ENCODE assay signal across 19 cellular contexts in the genomic region with DNA sequence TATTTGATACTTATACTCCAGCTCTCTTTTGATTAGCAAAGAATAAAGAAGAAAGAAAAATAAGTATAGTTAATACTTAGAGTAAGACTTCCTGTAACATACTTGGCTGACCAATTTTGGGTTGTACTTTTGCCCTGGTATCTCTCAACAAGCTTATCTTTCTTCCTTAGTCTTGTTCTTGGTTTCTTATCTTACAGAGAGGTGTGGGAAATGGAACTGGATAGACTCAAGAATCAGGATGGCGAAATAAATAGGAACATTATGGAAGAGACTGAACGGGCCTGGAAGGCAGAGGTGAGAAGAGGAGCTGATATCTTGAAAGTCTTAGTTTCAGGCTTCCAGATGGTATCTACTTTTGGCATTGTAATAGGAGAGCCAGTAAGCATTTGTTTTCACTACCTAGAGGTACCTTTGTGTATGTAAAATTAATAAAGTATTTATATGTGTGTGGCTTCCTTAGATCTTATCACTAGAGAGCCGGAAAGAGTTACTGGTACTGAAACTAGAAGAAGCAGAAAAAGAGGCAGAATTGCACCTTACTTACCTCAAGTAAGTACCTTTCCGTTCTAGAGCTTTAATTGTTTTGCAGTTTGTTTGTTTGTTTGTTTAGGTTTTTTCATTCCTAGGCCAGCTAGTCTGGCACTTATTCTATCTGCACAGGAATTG. TPM values are rescaled to one million over a fixed set of nuclear protein-coding genes. Genes with fewer than 3 reads are reported as not detected.
DNase-seq lines count a peak whose midpoint lies in the region; ATAC-seq and TF ChIP-seq lines count a peak whose summit lies in the region.
"Had no signal": no experiment of that assay in that cellular context is flagged by ENCODE, and none has a peak within 500 bp of the region (broad histone marks: within the 10 kb centered on the region; RNA-seq: fewer than 3 reads in every experiment).

No MANE protein-coding gene starts in this region.

- H3K36me3 ChIP-seq in RWPE2 (ENCODE audit: low read depth) (peaks cover 41% of the 10 kb centered on the region), smooth muscle cell (ENCODE audit: low read depth) (no peaks in the 10 kb centered on the region)
- peaks cover 28% of the 10 kb centered on the region for H3K36me3 ChIP-seq in effector memory CD4-positive, alpha-beta T cell (ENCODE audit: control insufficient read depth, insufficient read depth, low read length)
- H3K36me3 ChIP-seq: breast epithelium, ovary had no signal

- no peak overlapping the region for H3K4me3 Mint-ChIP-seq in activated naive CD4-positive, alpha-beta T cell treated with anti-CD3 and anti-CD28 coated beads, Interleukin-2, amount 50 U/mL, for 24 hours

- H3K9ac ChIP-seq in smooth muscle cell (ENCODE audit: low read depth) = no peak overlapping the region

- H3K4me1 ChIP-seq in RWPE2 (ENCODE audit: insufficient read depth, poor library complexity, severe bottlenecking) (no peaks in the 10 kb centered on the region), smooth muscle cell (ENCODE audit: low read depth) (peaks cover 12% of the 10 kb centered on the region)
- H3K4me1 ChIP-seq in effector memory CD4-positive, alpha-beta T cell (ENCODE audit: control insufficient read depth, insufficient read depth, low read length, poor library complexity, severe bottlenecking) = peaks cover 30% of the 10 kb centered on the region
- H3K4me1 ChIP-seq: breast epithelium, testis had no signal

- peaks cover 18% of the 10 kb centered on the region for H3K36me3 Mint-ChIP-seq in activated naive CD4-positive, alpha-beta T cell treated with anti-CD3 and anti-CD28 coated beads, Interleukin-2, amount 50 U/mL, for 24 hours

- H3K27me3 ChIP-seq in RWPE2 (ENCODE audit: insufficient read depth, poor library complexity, severe bottlenecking) (no peaks in the 10 kb centered on the region), smooth muscle cell (ENCODE audit: low read depth) (no peaks in the 10 kb centered on the region)
- H3K27me3 ChIP-seq in effector memory CD4-positive, alpha-beta T cell (replicated peaks; ENCODE audit: control insufficient read depth, insufficient read depth, low read length, poor library complexity, severe bottlenecking) = no peaks in the 10 kb centered on the region
- H3K27me3 ChIP-seq: breast epithelium, ovary, testis had no signal

- no peak overlapping the region for H2AFZ ChIP-seq in smooth muscle cell (ENCODE audit: low read depth)

- H3K79me2 ChIP-seq in smooth muscle cell (ENCODE audit: low read depth) = no peaks in the 10 kb centered on the region

- WGBS in smooth muscle cell (ENCODE audit: low lambda C conversion rate) = 46% methylated on average over 4 of the region's 4 CpGs

- no peaks in the 10 kb centered on the region for H3K27me3 Mint-ChIP-seq in activated naive CD4-positive, alpha-beta T cell treated with anti-CD3 and anti-CD28 coated beads, Interleukin-2, amount 50 U/mL, for 24 hours

- no peak for DNase-seq in activated naive CD4-positive, alpha-beta T cell treated with anti-CD3 and anti-CD28 coated beads, Interleukin-2, amount 50 U/mL, for 16 hours
- DNase-seq in RWPE2 (ENCODE audit: low spot score) = no peak
- DNase-seq in effector memory CD4-positive, alpha-beta T cell = no peak
- DNase-seq in smooth muscle cell (lab: John Stamatoyannopoulos, UW; ENCODE audit: unreplicated experiment) = no peak
- DNase-seq in dermis blood vessel endothelial cell = no peak
- DNase-seq in AML-193 (lab: John Stamatoyannopoulos, UW) = no peak
- DNase-seq: activated gamma-delta T cell; effector CD4-positive, alpha-beta T cell; GOT3; NCI-H1436 treated with DMSO at 0.1 percent for 48 hours; ovary; stimulated activated CD4-positive, alpha-beta T cell treated with anti-CD3 and anti-CD28 coated beads, Interleukin-2, amount 100 ng/mL, for 48 hours; testis had no signal

- H3K9me3 ChIP-seq in RWPE2 (ENCODE audit: severe bottlenecking) (no peaks in the 10 kb centered on the region), smooth muscle cell (replicated peaks; ENCODE audit: low read depth) (no peaks in the 10 kb centered on the region)
- H3K9me3 ChIP-seq in effector memory CD4-positive, alpha-beta T cell (ENCODE audit: control insufficient read depth, low read length) = no peaks in the 10 kb centered on the region
- H3K9me3 ChIP-seq: breast epithelium, ovary, testis had no signal

- TF ChIP-seq CTCF in RWPE2 (IDR thresholded peaks at IDR 0.05; ENCODE audit: poor library complexity, severe bottlenecking) (no peak), smooth muscle cell (IDR thresholded peaks at IDR 0.05; ENCODE audit: borderline replicate concordance, insufficient read depth, poor library complexity, severe bottlenecking) (no peak)

- ATAC-seq in RWPE2 (ENCODE audit: low read depth) (no peak), GM18909 (IDR thresholded peaks at IDR 0.05; ENCODE audit: poor library complexity, unreplicated experiment) (no peak)
- ATAC-seq: GM12878, Right ventricle myocardium inferior, sciatic nerve had no signal

- H3K4me3 ChIP-seq in RWPE2 (ENCODE audit: severe bottlenecking) (no peak overlapping the region), smooth muscle cell (no peak overlapping the region)
- peak overlapping the region; percentile 48 for H3K4me3 ChIP-seq in effector memory CD4-positive, alpha-beta T cell (ENCODE audit: insufficient read depth, low read depth, low read length, poor library complexity, severe bottlenecking)
- H3K4me3 ChIP-seq: breast epithelium, GM12878, ovary, testis had no signal

- peaks cover 13% of the 10 kb centered on the region for H3K4me1 Mint-ChIP-seq in activated naive CD4-positive, alpha-beta T cell treated with anti-CD3 and anti-CD28 coated beads, Interleukin-2, amount 50 U/mL, for 24 hours

- no peaks in the 10 kb centered on the region for H3K9me3 Mint-ChIP-seq in activated naive CD4-positive, alpha-beta T cell treated with anti-CD3 and anti-CD28 coated beads, Interleukin-2, amount 50 U/mL, for 24 hours

- no peaks in the 10 kb centered on the region for H4K20me1 ChIP-seq in smooth muscle cell (ENCODE audit: low read depth)

- peak overlapping the region; percentile 47 for H3K4me2 ChIP-seq in smooth muscle cell

- peak overlapping the region; percentile 13 for H3K27ac Mint-ChIP-seq in activated naive CD4-positive, alpha-beta T cell treated with anti-CD3 and anti-CD28 coated beads, Interleukin-2, amount 50 U/mL, for 24 hours

- peaks cover 16% of the 10 kb centered on the region for H3F3A ChIP-seq in smooth muscle cell (ENCODE audit: low read depth)

- H3K27ac ChIP-seq in RWPE2 (ENCODE audit: poor library complexity, severe bottlenecking) (peak overlapping the region; percentile 69), smooth muscle cell (ENCODE audit: low read depth) (peak overlapping the region; percentile 73)
- H3K27ac ChIP-seq in effector memory CD4-positive, alpha-beta T cell (ENCODE audit: insufficient read depth, low read length, poor library complexity, severe bottlenecking) = peak overlapping the region; percentile 56
- H3K27ac ChIP-seq: breast epithelium, ovary, testis had no signal

RNA-seq across cellular contexts. Expression of a gene that starts 11.3 kb away (rescaled TPM):
- 3.5 and 6.6 TPM in 2 replicates for total RNA-seq in smooth muscle cell
- polyA plus RNA-seq in smooth muscle cell = 1.9 and 7.5 TPM in 2 replicates
- 2.4 and 3.1 TPM in 2 replicates for total RNA-seq in dermis blood vessel endothelial cell

RNA-seq across cellular contexts. Expression of a gene that starts 36.2 kb away (rescaled TPM):
- total RNA-seq in smooth muscle cell = 26.6 and 32.4 TPM in 2 replicates
- polyA plus RNA-seq in smooth muscle cell = 17.5 and 22.4 TPM in 2 replicates
- 7.1 and 17.0 TPM in 2 replicates for total RNA-seq in dermis blood vessel endothelial cell

RNA-seq across cellular contexts. Expression of a gene that starts 47.4 kb away (rescaled TPM):
- total RNA-seq in smooth muscle cell (12.6 and 15.8 TPM in 2 replicates), dermis blood vessel endothelial cell (10.6 and 12.3 TPM in 2 replicates)
- polyA plus RNA-seq in smooth muscle cell = 10.9 and 17.3 TPM in 2 replicates

RNA-seq across cellular contexts. Expression of a gene that starts 47.8 kb away (rescaled TPM):
- total RNA-seq in smooth muscle cell = 11.2 and 14.9 TPM in 2 replicates
- 30.7 and 36.3 TPM in 2 replicates for polyA plus RNA-seq in smooth muscle cell
- 24.0 and 28.0 TPM in 2 replicates for total RNA-seq in dermis blood vessel endothelial cell

RNA-seq across cellular contexts. Expression of a gene that starts 48.0 kb away (rescaled TPM):
- total RNA-seq in smooth muscle cell (20.8 and 36.4 TPM in 2 replicates), dermis blood vessel endothelial cell (54.1 and 63.5 TPM in 2 replicates)
- polyA plus RNA-seq in smooth muscle cell = 23.5 and 40.7 TPM in 2 replicates
